ENCODE assay signal across 34 cellular contexts in genomic region chr10:1025684-1026083, GRCh38. TPM values are rescaled to one million over a fixed set of nuclear protein-coding genes. Genes with fewer than 3 reads are reported as not detected.
"Had no signal": no experiment of that assay in that cellular context is flagged by ENCODE, and none has a peak within 500 bp of the region (broad histone marks: within the 10 kb centered on the region; RNA-seq: fewer than 3 reads in every experiment).

Gene IDI2, minus strand, starts transcription at chr10:1025859. Its CDS starts 1,136 bp downstream, at chr10:1024723.

- H3K27me3 Mint-ChIP-seq: activated B cell treated with CpG ODN at 0.5 μM for 24 hours; activated CD8-positive, alpha-beta T cell treated with anti-CD3 and anti-CD28 coated beads for 36 hours; activated naive CD8-positive, alpha-beta T cell; activated T-helper 17 cell treated with anti-CD3 and anti-CD28 coated beads, Interleukin-2, amount 50 U/mL, for 72 hours; effector memory CD8-positive, alpha-beta T cell; T-helper 17 cell had no signal

- ATAC-seq: activated CD4-positive, CD25-positive, alpha-beta regulatory T cell treated with anti-CD3 and anti-CD28 coated beads, Interleukin-2, amount 50 U/mL, for 24 hours; activated CD8-positive, alpha-beta T cell treated with anti-CD3 and anti-CD28 coated beads for 36 hours; activated T-cell treated with anti-CD3 and anti-CD28 coated beads, Interleukin-2, amount 50 U/mL, for 4 hours; activated T-helper 17 cell treated with anti-CD3 and anti-CD28 coated beads, Interleukin-2, amount 50 U/mL, for 72 hours; effector memory CD8-positive, alpha-beta T cell; foreskin keratinocyte; gastroesophageal sphincter; T-helper 17 cell had no signal

- H3K4me1 ChIP-seq: esophagus muscularis mucosa, foreskin keratinocyte, gastroesophageal sphincter had no signal

- H3K4me3 Mint-ChIP-seq: activated B cell treated with CpG ODN at 0.5 μM for 24 hours; activated CD8-positive, alpha-beta T cell treated with anti-CD3 and anti-CD28 coated beads for 36 hours; activated naive CD8-positive, alpha-beta T cell; activated T-cell treated with anti-CD3 and anti-CD28 coated beads, Interleukin-2, amount 50 U/mL, for 4 hours; activated T-helper 17 cell treated with anti-CD3 and anti-CD28 coated beads, Interleukin-2, amount 50 U/mL, for 72 hours; effector memory CD8-positive, alpha-beta T cell; T-helper 17 cell; T-helper 2 cell treated with Interferon-gamma antibody and Interleukin-4, amounts not matched to agents 5 μg/mL and 100 μg/mL, for 36 hours had no signal

- H3K27ac ChIP-seq: brain microvascular endothelial cell, esophagus muscularis mucosa, foreskin keratinocyte, gastroesophageal sphincter, WERI-Rb-1 had no signal

- H3K9me3 Mint-ChIP-seq: activated B cell treated with CpG ODN at 0.5 μM for 24 hours; activated CD8-positive, alpha-beta T cell treated with anti-CD3 and anti-CD28 coated beads for 36 hours; activated T-cell treated with anti-CD3 and anti-CD28 coated beads, Interleukin-2, amount 50 U/mL, for 4 hours; activated T-helper 17 cell treated with anti-CD3 and anti-CD28 coated beads, Interleukin-2, amount 50 U/mL, for 72 hours; effector memory CD8-positive, alpha-beta T cell; T-helper 2 cell treated with Interferon-gamma antibody and Interleukin-4, amounts not matched to agents 5 μg/mL and 100 μg/mL, for 36 hours had no signal

- H3K9me3 ChIP-seq: esophagus muscularis mucosa, gastroesophageal sphincter had no signal

- H3K27me3 ChIP-seq: brain microvascular endothelial cell, esophagus muscularis mucosa, foreskin keratinocyte, gastroesophageal sphincter had no signal

- H3K4me1 Mint-ChIP-seq: activated B cell treated with CpG ODN at 0.5 μM for 24 hours; activated T-helper 17 cell treated with anti-CD3 and anti-CD28 coated beads, Interleukin-2, amount 50 U/mL, for 72 hours; T-helper 17 cell had no signal

- DNase-seq: activated B cell treated with CpG ODN at 0.5 μM for 24 hours; activated CD4-positive, alpha-beta T cell treated with anti-CD3 and anti-CD28 coated beads for 48 hours; activated CD4-positive, alpha-beta T cell treated with anti-CD3 and anti-CD28 coated beads, Interleukin-2, amount 50 U/mL, for 1 hour; activated CD4-positive, alpha-beta T cell treated with anti-CD3 and anti-CD28 coated beads, Interleukin-2, amount 50 U/mL, for 48 hours; activated CD8-positive, alpha-beta memory T cell treated with anti-CD3 and anti-CD28 coated beads for 24 hours; activated CD8-positive, alpha-beta T cell treated with anti-CD3 and anti-CD28 coated beads for 36 hours; activated effector memory CD4-positive, alpha-beta T cell treated with Interleukin-2 at 50 U/mL for 16 hours; activated gamma-delta T cell treated with Interleukin-2 at 50 U/mL for 16 hours; activated naive CD4-positive, alpha-beta T cell treated with anti-CD3 and anti-CD28 coated beads, Interleukin-2, amount 50 U/mL, for 16 hours; activated naive CD4-positive, alpha-beta T cell treated with Interleukin-2 at 50 U/mL for 16 hours; activated T-cell treated with anti-CD3 and anti-CD28 coated beads, Interleukin-2, amount 50 U/mL, for 4 hours; amniotic stem cell; anterior cingulate cortex; brain microvascular endothelial cell; caudate nucleus; cortex of kidney; dermis blood vessel endothelial cell; effector CD4-positive, alpha-beta T cell; effector memory CD8-positive, alpha-beta T cell; erythroblast; foreskin keratinocyte; T-helper 1 cell; T-helper 17 cell; T1000; WERI-Rb-1 had no signal

- H3K27ac Mint-ChIP-seq: activated B cell treated with CpG ODN at 0.5 μM for 24 hours; activated CD8-positive, alpha-beta T cell treated with anti-CD3 and anti-CD28 coated beads for 36 hours; activated naive CD8-positive, alpha-beta T cell; effector memory CD8-positive, alpha-beta T cell; T-helper 17 cell; T-helper 2 cell treated with Interferon-gamma antibody and Interleukin-4, amounts not matched to agents 5 μg/mL and 100 μg/mL, for 36 hours had no signal

- H3K36me3 ChIP-seq: brain microvascular endothelial cell, WERI-Rb-1 had no signal

- H3K4me3 ChIP-seq: esophagus muscularis mucosa, gastroesophageal sphincter had no signal

RNA-seq across cellular contexts. Expression of gene IDI2, which starts in this region (rescaled TPM):
- total RNA-seq: activated B cell treated with CpG ODN at 0.5 μM for 24 hours; activated CD8-positive, alpha-beta T cell treated with anti-CD3 and anti-CD28 coated beads for 36 hours; activated T-cell treated with anti-CD3 and anti-CD28 coated beads, Interleukin-2, amount 50 U/mL, for 4 hours; astrocyte; bronchial epithelial cell; chondrocyte; dermis blood vessel endothelial cell; esophagus muscularis mucosa; foreskin keratinocyte; gastroesophageal sphincter; T-helper 17 cell had no signal
- polyA plus RNA-seq: foreskin keratinocyte had no signal
